Comparison of ENCODE assay signal across 1 cellular context in genomic region chr1:201955750-201956143, GRCh38.
TF ChIP-seq lines count a peak whose summit lies in the region.

No MANE protein-coding gene starts in this region.

TF ChIP-seq in K562, 482 proteins besides CTCF, POLR2A, EP300 and RAD21 (continues in another document):
- no peak for TF ChIP-seq TCF15 (CRISPR knock-in tag; IDR thresholded peaks at IDR 0.05)
- no peak for TF ChIP-seq HSF4 (CRISPR knock-in tag; IDR thresholded peaks at IDR 0.05; ENCODE audit: borderline replicate concordance)
- TF ChIP-seq ZNF165 (CRISPR knock-in tag; IDR thresholded peaks at IDR 0.05; ENCODE audit: borderline replicate concordance): no peak
- no peak for TF ChIP-seq SP2 (IDR thresholded peaks at IDR 0.05; ENCODE audit: extremely low read depth, low read depth, low read length, poor library complexity, severe bottlenecking)
- TF ChIP-seq RBM25 (IDR thresholded peaks at IDR 0.05; ENCODE audit: low read depth, low read length, severe bottlenecking): no peak
- no peak for TF ChIP-seq KLF13 (tag; IDR thresholded peaks at IDR 0.05; ENCODE audit: borderline replicate concordance, low read depth)
- TF ChIP-seq ZNF316 (IDR thresholded peaks at IDR 0.05): 0 out of 2 replicates have a peak, but pooled peaks have one; percentile 0
- no peak for TF ChIP-seq HMG20B (CRISPR knock-in tag; IDR thresholded peaks at IDR 0.05)
- 0 out of 2 replicates have a peak, but pooled peaks have one; percentile 11 for TF ChIP-seq SMARCA4 (IDR thresholded peaks at IDR 0.05)
- TF ChIP-seq ZBTB43 (CRISPR knock-in tag; IDR thresholded peaks at IDR 0.05): no peak; the same call in 1 of the 2 replicates
- no peak for TF ChIP-seq ZNF589 (CRISPR knock-in tag; IDR thresholded peaks at IDR 0.05; ENCODE audit: low read depth)
- TF ChIP-seq SMAD4 (CRISPR knock-in tag; conservative IDR thresholded peaks at IDR 0.05): no peak
- TF ChIP-seq LARP7 (IDR thresholded peaks at IDR 0.05): 0 out of 2 replicates have a peak, but pooled peaks have one; percentile 45
- TF ChIP-seq XRCC4 (IDR thresholded peaks at IDR 0.05; ENCODE audit: extremely low read depth, insufficient read depth, insufficient read length): no peak
- no peak for TF ChIP-seq ZNF133 (CRISPR knock-in tag; IDR thresholded peaks at IDR 0.05)
- 0 out of 2 replicates have a peak, but pooled peaks have one; percentile 10 for TF ChIP-seq DEAF1 (CRISPR knock-in tag; IDR thresholded peaks at IDR 0.05)
- TF ChIP-seq CBX5 (IDR thresholded peaks at IDR 0.05; ENCODE audit: borderline replicate concordance, low read depth): no peak
- TF ChIP-seq MTA1 (IDR thresholded peaks at IDR 0.05; ENCODE audit: borderline replicate concordance): no peak
- no peak for TF ChIP-seq TAF15 (IDR thresholded peaks at IDR 0.05; ENCODE audit: low read depth, low read length)
- TF ChIP-seq RBM17 (IDR thresholded peaks at IDR 0.05; ENCODE audit: borderline replicate concordance, low read depth, low read length): no peak
- no peak for TF ChIP-seq HDAC2 (IDR thresholded peaks at IDR 0.05)
- TF ChIP-seq ZFP30 (CRISPR knock-in tag; IDR thresholded peaks at IDR 0.05; ENCODE audit: borderline replicate concordance): no peak
- no peak for TF ChIP-seq JUND (IDR thresholded peaks at IDR 0.05; ENCODE audit: borderline replicate concordance, low read depth, low read length)
- no peak; the same call in 2 of the 3 replicates for TF ChIP-seq JUND (tag; IDR thresholded peaks at IDR 0.05; ENCODE audit: borderline replicate concordance, low read depth, low read length)
- no peak for TF ChIP-seq DMBX1 (CRISPR knock-in tag; IDR thresholded peaks at IDR 0.05; ENCODE audit: borderline replicate concordance)
- TF ChIP-seq NCOA1 (IDR thresholded peaks at IDR 0.05; ENCODE audit: low read depth): no peak
- TF ChIP-seq SNIP1 (IDR thresholded peaks at IDR 0.05; ENCODE audit: low read depth): no peak
- no peak for TF ChIP-seq FOXP1 (CRISPR knock-in tag; IDR thresholded peaks at IDR 0.05)
- TF ChIP-seq HNRNPUL1 (IDR thresholded peaks at IDR 0.05; ENCODE audit: low read length): peak; percentile 61; the same call in 1 of the 2 replicates
- no peak for TF ChIP-seq SETDB1 (IDR thresholded peaks at IDR 0.05; ENCODE audit: low read length)
- no peak for TF ChIP-seq RB1 (IDR thresholded peaks at IDR 0.05; ENCODE audit: low read depth)
- TF ChIP-seq ZNF224 (CRISPR knock-in tag; IDR thresholded peaks at IDR 0.05): no peak
- TF ChIP-seq MIER1 (IDR thresholded peaks at IDR 0.05; ENCODE audit: low read depth): no peak
- no peak for TF ChIP-seq PCBP1 (IDR thresholded peaks at IDR 0.05; ENCODE audit: low read depth, low read length, poor library complexity, severe bottlenecking)
- peak; percentile 21; the same call in 1 of the 2 replicates for TF ChIP-seq STAT5A (IDR thresholded peaks at IDR 0.05; ENCODE audit: borderline replicate concordance, low read length)
- no peak for TF ChIP-seq ZBTB9 (CRISPR knock-in tag; IDR thresholded peaks at IDR 0.05)
- TF ChIP-seq SMAD2 (IDR thresholded peaks at IDR 0.05; ENCODE audit: low read depth, low read length): no peak
- TF ChIP-seq RBBP5 (IDR thresholded peaks at IDR 0.05; ENCODE audit: borderline replicate concordance, insufficient read depth, low read length, poor library complexity, severe bottlenecking): peak; percentile 49
- no peak for TF ChIP-seq NR4A1 (CRISPR knock-in tag; IDR thresholded peaks at IDR 0.05)
- TF ChIP-seq NR4A1 (tag; IDR thresholded peaks at IDR 0.05): no peak
- TF ChIP-seq IRF1 (CRISPR knock-in tag; IDR thresholded peaks at IDR 0.05; ENCODE audit: borderline replicate concordance): 0 out of 2 replicates have a peak, but pooled peaks have one; percentile 15
- TF ChIP-seq BRF2 (IDR thresholded peaks at IDR 0.05; ENCODE audit: borderline replicate concordance, insufficient read depth, insufficient read length): no peak
- no peak for TF ChIP-seq NR2C1 (IDR thresholded peaks at IDR 0.05)
- TF ChIP-seq NR2C1 (tag; IDR thresholded peaks at IDR 0.05): no peak
- TF ChIP-seq TCF3 (CRISPR knock-in tag; IDR thresholded peaks at IDR 0.05): no peak
- no peak for TF ChIP-seq SAFB2 (IDR thresholded peaks at IDR 0.05; ENCODE audit: borderline replicate concordance, low read depth, low read length, severe bottlenecking)
- TF ChIP-seq ZNF174 (CRISPR knock-in tag; IDR thresholded peaks at IDR 0.05): no peak
- 0 out of 2 replicates have a peak, but pooled peaks have one; percentile 21 for TF ChIP-seq HDGF (IDR thresholded peaks at IDR 0.05)
- no peak for TF ChIP-seq CSDE1 (IDR thresholded peaks at IDR 0.05)
- no peak for TF ChIP-seq ZNF408 (CRISPR knock-in tag; IDR thresholded peaks at IDR 0.05; ENCODE audit: low read depth)
- no peak for TF ChIP-seq SNAPC5 (CRISPR knock-in tag; IDR thresholded peaks at IDR 0.05)
- TF ChIP-seq RBM14 (IDR thresholded peaks at IDR 0.05; ENCODE audit: borderline replicate concordance, insufficient read depth, low read depth, low read length): no peak
- TF ChIP-seq ETV1 (tag; conservative IDR thresholded peaks at IDR 0.05; ENCODE audit: low read depth): no peak
- 0 out of 2 replicates have a peak, but pooled peaks have one; percentile 19 for TF ChIP-seq SMARCC2 (IDR thresholded peaks at IDR 0.05; ENCODE audit: low read depth)
- no peak for TF ChIP-seq NR2C2 (CRISPR knock-in tag; IDR thresholded peaks at IDR 0.05)
- no peak; the same call in 1 of the 2 replicates for TF ChIP-seq NR2C2 (tag; IDR thresholded peaks at IDR 0.05)
- no peak for TF ChIP-seq MED1 (CRISPR knock-in tag; IDR thresholded peaks at IDR 0.05; ENCODE audit: borderline replicate concordance)
- no peak for TF ChIP-seq ATF1 (CRISPR knock-in tag; IDR thresholded peaks at IDR 0.05)
- no peak for TF ChIP-seq ATF1 (tag; IDR thresholded peaks at IDR 0.05)
- TF ChIP-seq ZBTB2 (IDR thresholded peaks at IDR 0.05): no peak
- no peak for TF ChIP-seq SRSF3 (IDR thresholded peaks at IDR 0.05; ENCODE audit: insufficient read depth, low read length)
- no peak for TF ChIP-seq ZNF143 (CRISPR knock-in tag; IDR thresholded peaks at IDR 0.05)
- no peak for TF ChIP-seq AFF1 (IDR thresholded peaks at IDR 0.05; ENCODE audit: low read depth in 1 of 2, partially characterized antibody in 2 of 2)
- TF ChIP-seq SOX6 (IDR thresholded peaks at IDR 0.05): no peak
- no peak for TF ChIP-seq ZNF778 (CRISPR knock-in tag; IDR thresholded peaks at IDR 0.05)
- TF ChIP-seq CREBBP (IDR thresholded peaks at IDR 0.05; ENCODE audit: low read depth, low read length): no peak
- TF ChIP-seq E2F4 (CRISPR knock-in tag; IDR thresholded peaks at IDR 0.05; ENCODE audit: low read depth): 0 out of 2 replicates have a peak, but pooled peaks have one; percentile 4
